Comparison of ENCODE assay signal across 19 cellular contexts in the genomic region with DNA sequence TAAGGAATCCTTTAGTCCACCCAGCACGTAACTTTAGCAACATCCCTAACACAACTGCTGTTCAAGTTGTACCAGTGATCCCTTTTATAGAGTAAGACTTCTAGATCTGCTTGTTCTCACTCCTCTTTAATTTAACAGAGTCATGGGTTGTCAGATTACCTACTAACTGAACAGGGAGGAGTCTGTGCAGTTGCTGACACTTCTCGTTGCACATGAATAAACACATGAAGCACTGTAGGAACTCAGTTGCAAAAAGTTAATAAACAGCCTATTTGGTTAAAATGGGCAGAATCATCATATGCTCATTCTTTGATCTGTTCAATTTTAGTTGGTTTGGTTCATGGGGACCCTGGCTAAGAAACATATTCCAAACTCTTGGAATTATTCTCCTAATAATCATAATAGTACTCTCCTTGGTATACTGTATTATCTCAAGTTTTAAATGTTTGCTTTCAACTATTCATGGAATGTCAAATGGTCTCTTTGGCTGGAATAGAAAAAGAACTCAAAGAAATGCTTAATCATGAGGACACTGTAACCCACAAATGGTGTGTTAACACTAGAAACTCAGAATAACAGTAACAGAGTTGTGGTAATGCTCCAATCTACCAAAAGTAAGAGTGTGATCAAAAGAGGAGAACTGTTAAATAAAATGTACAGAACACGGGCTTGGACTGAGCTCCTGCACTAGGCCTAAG. TPM values are rescaled to one million over a fixed set of nuclear protein-coding genes. Genes with fewer than 3 reads are reported as not detected.
DNase-seq lines count a peak whose midpoint lies in the region; ATAC-seq and TF ChIP-seq lines count a peak whose summit lies in the region.
"Had no signal": no experiment of that assay in that cellular context is flagged by ENCODE, and none has a peak within 500 bp of the region (broad histone marks: within the 10 kb centered on the region; RNA-seq: fewer than 3 reads in every experiment).

No MANE protein-coding gene starts in this region.

- no peak for TF ChIP-seq POLR2A in gastroesophageal sphincter (IDR thresholded peaks at IDR 0.05)

- TF ChIP-seq CTCF in SK-N-SH (IDR thresholded peaks at IDR 0.05) (no peak), choroid plexus epithelial cell (conservative IDR thresholded peaks at IDR 0.05; ENCODE audit: low read depth, low read length) (no peak), gastroesophageal sphincter (IDR thresholded peaks at IDR 0.05) (no peak), colonic mucosa (IDR thresholded peaks at IDR 0.05) (no peak)

- H3K4me3 ChIP-seq in SK-N-SH (ENCODE audit: low read depth in 2 of 2, low read length in 1 of 2), result no peak overlapping the region
- no peak overlapping the region for H3K4me3 ChIP-seq in choroid plexus epithelial cell (ENCODE audit: low read depth, low read length)
- no peak overlapping the region for H3K4me3 ChIP-seq in gastroesophageal sphincter
- H3K4me3 ChIP-seq in colonic mucosa, result no peak overlapping the region
- H3K4me3 ChIP-seq: esophagus muscularis mucosa, right atrium auricular region, SJCRH30, tibial nerve had no signal

- no peaks in the 10 kb centered on the region for H4K20me1 ChIP-seq in SK-N-SH (ENCODE audit: insufficient read depth)

- no peaks in the 10 kb centered on the region; a peak in 1 of 4 replicates for H3K4me1 ChIP-seq in SK-N-SH (ENCODE audit: control insufficient read depth in 1 of 2, insufficient read depth in 2 of 2, low read depth in 1 of 2, low read length in 1 of 2)
- no peaks in the 10 kb centered on the region for H3K4me1 ChIP-seq in gastroesophageal sphincter
- H3K4me1 ChIP-seq in colonic mucosa, result no peaks in the 10 kb centered on the region
- H3K4me1 ChIP-seq: esophagus muscularis mucosa, right atrium auricular region, tibial nerve had no signal

- POLR2A ChIA-PET in SK-N-SH (lab: Yijun Ruan, JAX), result no interaction called here

- H3K9me3 ChIP-seq in SK-N-SH, result no peaks in the 10 kb centered on the region
- H3K9me3 ChIP-seq in gastroesophageal sphincter, result peaks cover 0 to 3% (median 0%) of the 10 kb centered on the region in 3 donors
- no peaks in the 10 kb centered on the region for H3K9me3 ChIP-seq in colonic mucosa
- H3K9me3 ChIP-seq: esophagus muscularis mucosa, right atrium auricular region, SJCRH30, tibial nerve had no signal

- H2AFZ ChIP-seq in SK-N-SH (ENCODE audit: low read depth), result no peak overlapping the region

- H3K36me3 ChIP-seq in SK-N-SH (replicated peaks in 1 of 2; ENCODE audit: control insufficient read depth in 1 of 2, insufficient read depth in 2 of 2, low read length in 1 of 2), result no peaks in the 10 kb centered on the region
- no peaks in the 10 kb centered on the region for H3K36me3 ChIP-seq in gastroesophageal sphincter
- no peaks in the 10 kb centered on the region for H3K36me3 ChIP-seq in colonic mucosa
- H3K36me3 ChIP-seq: esophagus muscularis mucosa, right atrium auricular region, SJCRH30, tibial nerve had no signal

- TF ChIP-seq EP300 in SK-N-SH (IDR thresholded peaks at IDR 0.05; ENCODE audit: borderline replicate concordance in 1 of 2, low read depth in 1 of 2, low read length in 1 of 2), result no peak
- no peak for TF ChIP-seq EP300 in gastroesophageal sphincter (IDR thresholded peaks at IDR 0.05)

- CTCF ChIA-PET in SK-N-SH (lab: Yijun Ruan, JAX), result interaction anchor here (1.0 kb wide), 3 partner anchors 8 to 16 kb away, joined by 3 to 4 read pairs (median 3); no protein-coding TSS in a partner anchor

- no peaks in the 10 kb centered on the region for H3K79me2 ChIP-seq in SK-N-SH (ENCODE audit: insufficient read depth)

- no peak overlapping the region for H3K9ac ChIP-seq in SK-N-SH
- H3K9ac ChIP-seq in colonic mucosa (ENCODE audit: low read depth in 2 of 2, low read length in 2 of 2), result no peak overlapping the region

- no peaks in the 10 kb centered on the region for H3K9me2 ChIP-seq in SK-N-SH

- H3K4me2 ChIP-seq in SK-N-SH, result no peak overlapping the region

- 74% methylated on average over 3 of the region's 3 CpGs for WGBS in SK-N-SH (ENCODE audit: low lambda C conversion rate)
- WGBS in gastroesophageal sphincter (ENCODE audit: low coverage in 1 of 2), 2 donors, result 58 to 76% methylated on average over 3 of the region's 3 CpGs

- no peak for TF ChIP-seq RAD21 in SK-N-SH (IDR thresholded peaks at IDR 0.05; ENCODE audit: low read length)

- H3F3A ChIP-seq in SK-N-SH (replicated peaks; ENCODE audit: insufficient read depth), result peaks cover 18% of the 10 kb centered on the region

- H3K27me3 ChIP-seq in SK-N-SH (ENCODE audit: insufficient read depth) (no peaks in the 10 kb centered on the region), gastroesophageal sphincter (no peaks in the 10 kb centered on the region), colonic mucosa (no peaks in the 10 kb centered on the region)
- H3K27me3 ChIP-seq: esophagus muscularis mucosa, right atrium auricular region, SJCRH30, tibial nerve had no signal

- intact Hi-C loops in colonic mucosa (cut with DNase I), result no loop called here

- no peak for ATAC-seq in SK-N-SH treated with all-trans-retinoic acid at 6 μM for 48 hours
- ATAC-seq in HG03108 (IDR thresholded peaks at IDR 0.05; ENCODE audit: unreplicated experiment), result peak; percentile 43
- no peak for ATAC-seq in esophagus mucosa
- ATAC-seq in gastroesophageal sphincter, result no peak
- ATAC-seq: left ventricle myocardium superior; natural killer cell treated with Interleukin-12 subunit alpha and Interleukin-12 subunit beta and Interleukin-15 and Interleukin-18, amount 100 ng/mL, for 72 hours had no signal

- H3K27ac ChIP-seq in SK-N-SH (ENCODE audit: low read depth in 2 of 2, low read length in 1 of 2) (peak overlapping the region in 1 of 2 experiments; percentile 16; a peak in 1 of 4 replicates), gastroesophageal sphincter (no peak overlapping the region), colonic mucosa (no peak overlapping the region)
- H3K27ac ChIP-seq: 22Rv1, esophagus muscularis mucosa, right atrium auricular region, SJCRH30, tibial nerve had no signal

- DNase-seq in SK-N-SH (no peak), choroid plexus epithelial cell (ENCODE audit: low read depth) (peak; percentile 27), D341Med (ENCODE audit: low spot score) (no peak), colonic mucosa (no peak)
- DNase-seq: dermis blood vessel endothelial cell, EL, hippocampal formation, left ventricle myocardium superior, NCI-H1417, SJCRH30 had no signal

TF ChIP-seq in SK-N-SH treated with all-trans-retinoic acid at 6 μM for 48 hours, 23 proteins besides CTCF, POLR2A, EP300 and RAD21:
- TF ChIP-seq ISL1 (CRISPR knock-in tag; IDR thresholded peaks at IDR 0.05), result peak; percentile 18; the same call in 1 of the 2 replicates
- no peak for TF ChIP-seq RARB (CRISPR knock-in tag; IDR thresholded peaks at IDR 0.05)
- no peak for TF ChIP-seq ZFP30 (CRISPR knock-in tag; IDR thresholded peaks at IDR 0.05)

TF ChIP-seq in SK-N-SH, 30 proteins besides CTCF, POLR2A, EP300 and RAD21:
- TF ChIP-seq FOXJ3 (CRISPR knock-in tag; IDR thresholded peaks at IDR 0.05) (no peak), RCOR1 (IDR thresholded peaks at IDR 0.05; ENCODE audit: low read length) (no peak), FOSL2 (IDR thresholded peaks at IDR 0.05; ENCODE audit: borderline replicate concordance, low read depth) (no peak), SIN3A (IDR thresholded peaks at IDR 0.05; ENCODE audit: borderline replicate concordance, low read depth, low read length) (no peak), RFX5 (IDR thresholded peaks at IDR 0.05; ENCODE audit: low read length) (no peak)

RNA-seq across cellular contexts. Expression of a gene that starts 15.6 kb away (rescaled TPM):
- 0.23 and 0.49 TPM in 2 replicates for polyA plus RNA-seq in SK-N-SH (2012; rRNA removed)
- polyA plus RNA-seq in SK-N-SH (2012; cell fraction: cytosol; rRNA removed), result 0.95 and 1.4 TPM in 2 replicates
- 0.16 and 0.19 TPM in 2 replicates for polyA plus RNA-seq in SK-N-SH (2012; cell fraction: nucleus; rRNA removed)
- total RNA-seq in esophagus mucosa (not detected), gastroesophageal sphincter (under 1 TPM in 2 of 4 donors, not detected in 2; 0.12 to 0.13 TPM), colonic mucosa (under 1 TPM in 1 of 2 donors, not detected in 1; 0.16 TPM)
- total RNA-seq: dermis blood vessel endothelial cell; left ventricle myocardium superior; natural killer cell treated with Interleukin-12 subunit alpha and Interleukin-12 subunit beta and Interleukin-15 and Interleukin-18, amount 100 ng/mL, for 72 hours; right atrium auricular region had no signal
